ENCODE assay signal across 8 cellular contexts in the genomic region with DNA sequence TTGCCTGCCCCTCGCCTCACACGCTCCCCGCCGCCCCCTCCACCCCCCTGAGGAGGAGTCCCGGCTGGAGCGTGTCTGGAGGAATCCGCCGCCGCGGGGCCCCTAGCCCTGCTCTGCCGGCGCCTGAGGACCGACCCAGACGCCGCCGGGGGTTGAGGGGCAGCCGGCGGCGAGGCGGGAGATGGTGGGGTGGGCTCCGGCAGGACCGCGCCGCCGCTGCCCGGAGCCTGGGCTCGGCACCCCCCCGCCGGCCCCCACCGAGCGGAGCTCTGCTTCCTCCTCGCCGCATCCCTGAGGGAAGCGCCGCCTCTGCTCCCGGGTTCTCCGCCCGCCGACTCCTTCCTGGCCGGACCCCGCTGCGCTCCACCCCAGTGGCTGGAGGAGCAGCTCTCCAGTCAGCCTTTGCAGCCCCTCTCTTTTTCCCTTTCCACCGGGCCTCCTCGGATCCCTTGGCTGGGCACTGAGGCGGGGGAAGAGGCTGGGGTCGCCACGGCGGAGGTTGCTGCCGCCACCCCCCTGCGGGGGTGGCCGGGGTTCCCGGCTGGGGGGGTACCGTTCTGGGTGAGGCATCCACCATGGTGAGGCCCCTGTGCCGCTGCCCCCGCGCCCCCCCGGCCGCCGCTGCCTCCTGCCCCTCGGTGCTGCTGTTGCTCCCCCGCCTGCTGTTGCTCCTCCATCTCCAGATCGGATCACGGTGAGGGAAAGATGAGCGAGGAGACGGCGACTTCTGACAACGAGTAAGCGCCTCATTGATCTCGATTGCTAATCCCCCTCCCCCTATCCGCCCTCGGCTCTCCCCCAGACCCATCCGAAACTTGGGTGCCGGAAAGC. TPM values are rescaled to one million over a fixed set of nuclear protein-coding genes. Genes with fewer than 3 reads are reported as not detected.
A peak's percentile ranks its signal among the peaks of the same experiment; 100 is the strongest.
DNase-seq lines count a peak whose midpoint lies in the region; ATAC-seq and TF ChIP-seq lines count a peak whose summit lies in the region.

A gene (plus strand): TSS at position 356 of the 831 bp plus-strand sequence. CDS start 350 bp downstream, at position 706.

- peaks cover 15% of the 10 kb centered on the region for H3K4me1 ChIP-seq in endodermal cell (ENCODE audit: control insufficient read depth, insufficient read depth, low read length)
- no peaks in the 10 kb centered on the region for H3K4me1 ChIP-seq in mesenchymal stem cell (ENCODE audit: control insufficient read depth, insufficient read depth, low read depth, low read length)

- H3K9me3 Mint-ChIP-seq in endodermal cell = no peaks in the 10 kb centered on the region
- no peaks in the 10 kb centered on the region for H3K9me3 Mint-ChIP-seq in stimulated activated effector memory CD8-positive, alpha-beta T cell treated with anti-CD3 and anti-CD28 coated beads, Interleukin-12 subunit alpha, Interleukin-12 subunit beta, amount 100 ng/mL, for 72 hours

- H3K27ac Mint-ChIP-seq in endodermal cell = peak within 1 kb of the TSS; percentile 91
- peak within 1 kb of the TSS; percentile 64 for H3K27ac Mint-ChIP-seq in stimulated activated effector memory CD8-positive, alpha-beta T cell treated with anti-CD3 and anti-CD28 coated beads, Interleukin-12 subunit alpha, Interleukin-12 subunit beta, amount 100 ng/mL, for 72 hours

- H4K8ac ChIP-seq in mesenchymal stem cell (ENCODE audit: low read length) = peak within 1 kb of the TSS; percentile 95

- H3K4me3 Mint-ChIP-seq in endodermal cell = peak within 1 kb of the TSS; percentile 97
- H3K4me3 Mint-ChIP-seq in stimulated activated effector memory CD8-positive, alpha-beta T cell treated with anti-CD3 and anti-CD28 coated beads, Interleukin-12 subunit alpha, Interleukin-12 subunit beta, amount 100 ng/mL, for 72 hours = peak within 1 kb of the TSS; percentile 79

- WGBS in endodermal cell (ENCODE audit: insufficient coverage in 1 of 2, insufficient read length in 1 of 2), 2 experiments = 0% methylated on average over 14 to 73 of the region's 73 CpGs
- under 1% methylated on average over 51 of the region's 73 CpGs for WGBS in mesenchymal stem cell

- peak within 1 kb of the TSS; percentile 96 to 100 for H3K18ac ChIP-seq in mesenchymal stem cell (ENCODE audit: low read depth in 1 of 2, low read length in 2 of 2)

- peak within 1 kb of the TSS; percentile 78 for H3K4me3 ChIP-seq in Jurkat, Clone E6-1 (ENCODE audit: low read length)
- H3K4me3 ChIP-seq in endodermal cell (ENCODE audit: low read length) (peak within 1 kb of the TSS; percentile 99), mesenchymal stem cell (ENCODE audit: insufficient read depth in 1 of 2, low read depth in 1 of 2, low read length in 2 of 2) (peak within 1 kb of the TSS; percentile 82 to 96)

- peak within 1 kb of the TSS; percentile 90 for H3K4me2 ChIP-seq in mesenchymal stem cell (ENCODE audit: low read length, poor library complexity, severe bottlenecking)

- DNase-seq in Daoy (ENCODE audit: low read depth) = peak; percentile 58
- no peak for DNase-seq in Jurkat, Clone E6-1 (ENCODE audit: low read depth, low spot score)
- peak; percentile 13 to 26 for DNase-seq in activated CD4-positive, alpha-beta T cell treated with anti-CD3 and anti-CD28 coated beads, Interleukin-2, amount 50 U/mL, for 48 hours
- peak; percentile 81 for DNase-seq in endodermal cell
- DNase-seq in mesenchymal stem cell = no peak
- peak; percentile 9 to 59 for DNase-seq in stimulated activated effector memory CD8-positive, alpha-beta T cell treated with anti-CD3 and anti-CD28 coated beads, Interleukin-12 subunit alpha, Interleukin-12 subunit beta, amount 100 ng/mL, for 72 hours (ENCODE audit: low spot score in 2 of 2)
- no peak for DNase-seq in inferior parietal cortex (ENCODE audit: extremely low spot score)

- H3K9ac ChIP-seq in endodermal cell (ENCODE audit: extremely low read depth, low read length, poor library complexity, severe bottlenecking) (peak within 1 kb of the TSS; percentile 79), mesenchymal stem cell (ENCODE audit: low read length) (peak within 1 kb of the TSS; percentile 95)

- H3K27me3 Mint-ChIP-seq in endodermal cell (ENCODE audit: insufficient read depth) = no peaks in the 10 kb centered on the region

- H2BK5ac ChIP-seq in mesenchymal stem cell (ENCODE audit: low read depth, low read length, poor library complexity, severe bottlenecking) = peak within 1 kb of the TSS; percentile 100

- peak within 1 kb of the TSS; percentile 93 for H3K27ac ChIP-seq in endodermal cell (ENCODE audit: low read depth, low read length)
- H3K27ac ChIP-seq in mesenchymal stem cell (ENCODE audit: low read length, poor library complexity, severe bottlenecking) = peak within 1 kb of the TSS; percentile 99

- H3K14ac ChIP-seq in mesenchymal stem cell (ENCODE audit: low read length in 2 of 2) = peak within 1 kb of the TSS; percentile 83 to 96

- H3K36me3 ChIP-seq in endodermal cell (ENCODE audit: control insufficient read depth, insufficient read depth, low read length) = peaks cover 5% of the 10 kb centered on the region
- H3K36me3 ChIP-seq in mesenchymal stem cell (ENCODE audit: control insufficient read depth in 1 of 2, insufficient read depth in 2 of 2, low read depth in 1 of 2, low read length in 2 of 2) = no peaks in the 10 kb centered on the region

- peaks cover 2% of the 10 kb centered on the region for H3K36me3 Mint-ChIP-seq in endodermal cell (ENCODE audit: low read depth)
- H3K36me3 Mint-ChIP-seq in stimulated activated effector memory CD8-positive, alpha-beta T cell treated with anti-CD3 and anti-CD28 coated beads, Interleukin-12 subunit alpha, Interleukin-12 subunit beta, amount 100 ng/mL, for 72 hours = no peaks in the 10 kb centered on the region

- H3K4ac ChIP-seq in mesenchymal stem cell (ENCODE audit: low read depth in 1 of 2, low read length in 2 of 2) = peak within 1 kb of the TSS; percentile 97 to 98

- peak; percentile 28 for ATAC-seq in GM21529 (IDR thresholded peaks at IDR 0.05; ENCODE audit: unreplicated experiment)
- ATAC-seq in stimulated activated effector memory CD8-positive, alpha-beta T cell treated with anti-CD3 and anti-CD28 coated beads, Interleukin-12 subunit alpha, Interleukin-12 subunit beta, amount 100 ng/mL, for 72 hours = peak; percentile 44

- H3K79me1 ChIP-seq in mesenchymal stem cell (replicated peaks; ENCODE audit: low read length, poor library complexity, severe bottlenecking) = no peaks in the 10 kb centered on the region

- TF ChIP-seq CTCF in endodermal cell (conservative IDR thresholded peaks at IDR 0.05) = no peak

- H3K9me3 ChIP-seq in endodermal cell (ENCODE audit: control insufficient read depth, low read length) (no peaks in the 10 kb centered on the region), mesenchymal stem cell (ENCODE audit: control insufficient read depth, low read length) (no peaks in the 10 kb centered on the region)

- H2BK120ac ChIP-seq in mesenchymal stem cell (ENCODE audit: low read depth, low read length) = peak within 1 kb of the TSS; percentile 100

- H2AK5ac ChIP-seq in mesenchymal stem cell (ENCODE audit: low read length, severe bottlenecking) = no peak within 1 kb of the TSS

- peaks cover 61% of the 10 kb centered on the region for H3K4me1 Mint-ChIP-seq in endodermal cell
- H3K4me1 Mint-ChIP-seq in stimulated activated effector memory CD8-positive, alpha-beta T cell treated with anti-CD3 and anti-CD28 coated beads, Interleukin-12 subunit alpha, Interleukin-12 subunit beta, amount 100 ng/mL, for 72 hours = peaks cover 28% of the 10 kb centered on the region

- H3K27me3 ChIP-seq in endodermal cell (ENCODE audit: control insufficient read depth, insufficient read depth, low read length, poor library complexity, severe bottlenecking) = no peaks in the 10 kb centered on the region
- no peaks in the 10 kb centered on the region for H3K27me3 ChIP-seq in mesenchymal stem cell (ENCODE audit: control insufficient read depth in 1 of 2, insufficient read depth in 1 of 2, low read length in 2 of 2)

- H2BK12ac ChIP-seq in mesenchymal stem cell (ENCODE audit: low read length in 2 of 2) = peak within 1 kb of the TSS; percentile 39 to 80

- H3K23ac ChIP-seq in mesenchymal stem cell (ENCODE audit: low read length in 2 of 2) = peak within 1 kb of the TSS in 1 of 2 experiments; percentile 96

- peak within 1 kb of the TSS; percentile 99 for H4K91ac ChIP-seq in mesenchymal stem cell (ENCODE audit: low read length)

- H2AFZ ChIP-seq in mesenchymal stem cell (ENCODE audit: low read depth, low read length) = peak within 1 kb of the TSS; percentile 58

- H2BK15ac ChIP-seq in mesenchymal stem cell (ENCODE audit: low read depth, poor library complexity, severe bottlenecking) = peak within 1 kb of the TSS; percentile 96

RNA-seq across cellular contexts. Expression of the gene that starts here (rescaled TPM):
- 15.9 and 17.5 TPM in 2 replicates for total RNA-seq in Daoy (2014; rRNA removed; shearing (Covaris generic))
- 4.8 TPM for polyA plus RNA-seq in Jurkat, Clone E6-1 (2012; ENCODE audit: insufficient read depth, insufficient read length)
- 10 to 100 TPM; 50.8 to 61.7 TPM for total RNA-seq in endodermal cell
- polyA plus RNA-seq in endodermal cell (2013, experiment 1 of 2) = 40.7 TPM
- polyA plus RNA-seq in endodermal cell (2013, experiment 2 of 2) = 43.1 TPM
- polyA plus RNA-seq in mesenchymal stem cell (2013, experiment 1 of 2) = 22.0 TPM
- 23.3 TPM for polyA plus RNA-seq in mesenchymal stem cell (2013, experiment 2 of 2)

Comparison
In these comparisons a context has a peak if more than half of its experiments do, and no peak if none do; other contexts are left out.
1. DNase-seq: peak in Daoy (single experiment), activated CD4-positive, alpha-beta T cell treated with anti-CD3 and anti-CD28 coated beads, Interleukin-2, amount 50 U/mL, for 48 hours (2 of 2), endodermal cell (single experiment) and stimulated activated effector memory CD8-positive, alpha-beta T cell treated with anti-CD3 and anti-CD28 coated beads, Interleukin-12 subunit alpha, Interleukin-12 subunit beta, amount 100 ng/mL, for 72 hours (2 of 2); none in Jurkat, Clone E6-1 (single experiment), mesenchymal stem cell (single experiment) and inferior parietal cortex (single experiment).
2. Peak in every context shown above with its lines, with median percentiles within 50 percentile points of each other: H3K4me3 ChIP-seq.